In genomic region chr18:23069481-23069880, GRCh38 we compare ENCODE assay signal across 12 cellular contexts.
DNase-seq lines count a peak whose midpoint lies in the region; ATAC-seq and TF ChIP-seq lines count a peak whose summit lies in the region.
"Had no signal": no experiment of that assay in that cellular context is flagged by ENCODE, and none has a peak within 500 bp of the region (broad histone marks: within the 10 kb centered on the region; RNA-seq: fewer than 3 reads in every experiment).

No MANE protein-coding gene starts in this region.

- no peak for TF ChIP-seq EP300 in ovary (IDR thresholded peaks at IDR 0.05)

- no peak for ATAC-seq in stimulated activated naive CD8-positive, alpha-beta T cell treated with anti-CD3 and anti-CD28 coated beads, Interleukin-15, Interleukin-2, amounts not matched to agents 100 U/mL and 50 U/mL, for 24 hours
- ATAC-seq in stimulated activated naive CD8-positive, alpha-beta T cell treated with anti-CD3 and anti-CD28 coated beads, Interleukin-15, amount 100 ng/mL, for 72 hours = no peak
- peak in 1 of 2 donors; percentile 29 for ATAC-seq in activated T-cell treated with anti-CD3 and anti-CD28 coated beads, Interleukin-2, amount 50 U/mL, for 4 hours
- ATAC-seq in HG03025 (IDR thresholded peaks at IDR 0.05; ENCODE audit: low FRiP score, unreplicated experiment) = no peak

- no peaks in the 10 kb centered on the region for H3K9me3 ChIP-seq in ovary

- no peaks in the 10 kb centered on the region for H3K36me3 ChIP-seq in ovary

- intact Hi-C loops in ovary (cut with DNase I) = no loop called here

- H3K27ac ChIP-seq in ovary = no peak overlapping the region

- H3K4me3 Mint-ChIP-seq in stimulated activated naive CD8-positive, alpha-beta T cell treated with anti-CD3 and anti-CD28 coated beads, Interleukin-15, amount 100 ng/mL, for 72 hours = no peak overlapping the region
- H3K4me3 Mint-ChIP-seq in activated T-cell treated with anti-CD3 and anti-CD28 coated beads, Interleukin-2, amount 50 U/mL, for 4 hours = peak overlapping the region; percentile 0
- H3K4me3 Mint-ChIP-seq in immature natural killer cell (peak overlapping the region; percentile 76 to 92 (median 84)), chondrocyte (ENCODE audit: unreplicated experiment) (no peak overlapping the region)

- DNase-seq in stimulated activated naive CD8-positive, alpha-beta T cell treated with anti-CD3 and anti-CD28 coated beads, Interleukin-15, Interleukin-2, amounts not matched to agents 100 U/mL and 50 U/mL, for 24 hours = peak; percentile 21
- no peak for DNase-seq in stimulated activated naive CD8-positive, alpha-beta T cell treated with anti-CD3 and anti-CD28 coated beads, Interleukin-15, amount 100 ng/mL, for 72 hours
- DNase-seq in activated T-cell treated with anti-CD3 and anti-CD28 coated beads, Interleukin-2, amount 50 U/mL, for 4 hours = peak; percentile 23
- peak; percentile 69 to 72 (median 71) for DNase-seq in immature natural killer cell
- DNase-seq in NCI-H1417 treated with DMSO at 0.1 percent for 48 hours (lab: John Stamatoyannopoulos, UW) = no peak
- no peak for DNase-seq in chondrocyte (ENCODE audit: low spot score)
- DNase-seq in ovary = no peak
- DNase-seq: aorta, NCI-H1105, NCI-H510A treated with DMSO at 0.1 percent for 48 hours, right cardiac atrium had no signal

- H3K4me3 ChIP-seq in ovary = no peak overlapping the region

- no peaks in the 10 kb centered on the region for H3K27me3 ChIP-seq in ovary

- WGBS in ovary, 3 donors = 88 to 90% (median 90%) methylated on average over 10 of the region's 10 CpGs

- H3K36me3 Mint-ChIP-seq in activated T-cell treated with anti-CD3 and anti-CD28 coated beads, Interleukin-2, amount 50 U/mL, for 4 hours (ENCODE audit: insufficient read depth) = peaks cover 3% of the 10 kb centered on the region
- H3K36me3 Mint-ChIP-seq in immature natural killer cell (peaks cover 0 to 4% (median 0%) of the 10 kb centered on the region in 3 donors), chondrocyte (ENCODE audit: low read depth) (no peaks in the 10 kb centered on the region)

- TF ChIP-seq CTCF in chondrocyte (IDR thresholded peaks at IDR 0.05) (no peak), ovary (IDR thresholded peaks at IDR 0.05) (no peak)

- TF ChIP-seq POLR2A in ovary (IDR thresholded peaks at IDR 0.05) = no peak

- no peaks in the 10 kb centered on the region for H3K27me3 Mint-ChIP-seq in stimulated activated naive CD8-positive, alpha-beta T cell treated with anti-CD3 and anti-CD28 coated beads, Interleukin-15, amount 100 ng/mL, for 72 hours
- no peaks in the 10 kb centered on the region for H3K27me3 Mint-ChIP-seq in activated T-cell treated with anti-CD3 and anti-CD28 coated beads, Interleukin-2, amount 50 U/mL, for 4 hours (ENCODE audit: low read depth)
- H3K27me3 Mint-ChIP-seq in immature natural killer cell (ENCODE audit: low read depth in 3 of 3) (peaks cover 5 to 25% (median 19%) of the 10 kb centered on the region in 3 donors), chondrocyte (ENCODE audit: low read depth) (no peaks in the 10 kb centered on the region)

- peak overlapping the region in 1 of 2 donors; percentile 6 for H3K27ac Mint-ChIP-seq in stimulated activated naive CD8-positive, alpha-beta T cell treated with anti-CD3 and anti-CD28 coated beads, Interleukin-15, amount 100 ng/mL, for 72 hours
- H3K27ac Mint-ChIP-seq in immature natural killer cell = peak overlapping the region; percentile 91 to 98 (median 94)
- H3K27ac Mint-ChIP-seq in chondrocyte (ENCODE audit: unreplicated experiment) = no peak overlapping the region

- H3K9me3 Mint-ChIP-seq in stimulated activated naive CD8-positive, alpha-beta T cell treated with anti-CD3 and anti-CD28 coated beads, Interleukin-15, amount 100 ng/mL, for 72 hours = peaks cover 6 to 11% of the 10 kb centered on the region in 2 donors
- H3K9me3 Mint-ChIP-seq in activated T-cell treated with anti-CD3 and anti-CD28 coated beads, Interleukin-2, amount 50 U/mL, for 4 hours = no peaks in the 10 kb centered on the region
- no peaks in the 10 kb centered on the region for H3K9me3 Mint-ChIP-seq in immature natural killer cell
- H3K9me3 Mint-ChIP-seq in chondrocyte (ENCODE audit: low read depth) = peaks cover 2% of the 10 kb centered on the region

- peaks cover 31% of the 10 kb centered on the region for H3K4me1 Mint-ChIP-seq in stimulated activated naive CD8-positive, alpha-beta T cell treated with anti-CD3 and anti-CD28 coated beads, Interleukin-15, amount 100 ng/mL, for 72 hours
- peaks cover 58% of the 10 kb centered on the region for H3K4me1 Mint-ChIP-seq in activated T-cell treated with anti-CD3 and anti-CD28 coated beads, Interleukin-2, amount 50 U/mL, for 4 hours (ENCODE audit: low read depth)
- H3K4me1 Mint-ChIP-seq in immature natural killer cell (peaks cover 68 to 71% of the 10 kb centered on the region in 2 donors), chondrocyte (ENCODE audit: low read depth) (peaks cover 6% of the 10 kb centered on the region)

- H3K4me1 ChIP-seq in ovary (ENCODE audit: insufficient read depth) = no peaks in the 10 kb centered on the region

Comparison
In these comparisons a context has a peak if more than half of its experiments do, and no peak if none do; other contexts are left out.
1. DNase-seq: peak in stimulated activated naive CD8-positive, alpha-beta T cell treated with anti-CD3 and anti-CD28 coated beads, Interleukin-15, Interleukin-2, amounts not matched to agents 100 U/mL and 50 U/mL, for 24 hours (single experiment), activated T-cell treated with anti-CD3 and anti-CD28 coated beads, Interleukin-2, amount 50 U/mL, for 4 hours (single experiment) and immature natural killer cell (3 of 3); none in stimulated activated naive CD8-positive, alpha-beta T cell treated with anti-CD3 and anti-CD28 coated beads, Interleukin-15, amount 100 ng/mL, for 72 hours (0 of 2), NCI-H1417 treated with DMSO at 0.1 percent for 48 hours (single experiment), chondrocyte (single experiment) and ovary (0 of 5).
2. H3K4me3 Mint-ChIP-seq: peak in activated T-cell treated with anti-CD3 and anti-CD28 coated beads, Interleukin-2, amount 50 U/mL, for 4 hours (single experiment) and immature natural killer cell (5 of 5); none in stimulated activated naive CD8-positive, alpha-beta T cell treated with anti-CD3 and anti-CD28 coated beads, Interleukin-15, amount 100 ng/mL, for 72 hours (0 of 2) and chondrocyte (single experiment).